Comparison of ENCODE assay signal across 15 cellular contexts in genomic region chr21:33661146-33661545, GRCh38.
"Had no signal": no experiment of that assay in that cellular context is flagged by ENCODE, and none has a peak within 500 bp of the region (broad histone marks: within the 10 kb centered on the region; RNA-seq: fewer than 3 reads in every experiment).

No MANE protein-coding gene starts in this region.

- H3K9me3 ChIP-seq: tibial nerve, vagina had no signal

- H3K9me3 Mint-ChIP-seq: activated naive CD8-positive, alpha-beta T cell treated with anti-CD3 and anti-CD28 coated beads for 36 hours; natural killer cell treated with Interleukin-12 subunit alpha and Interleukin-12 subunit beta and Interleukin-15 and Interleukin-18, amount 100 ng/mL, for 72 hours; stimulated activated memory B cell treated with anti-CD40 and anti-IgM and Interleukin-4, amounts not matched to agents 10 μg/mL and 1 μg/mL and 100 μg/mL, for 72 hours had no signal

- H3K4me3 Mint-ChIP-seq: activated naive CD8-positive, alpha-beta T cell treated with anti-CD3 and anti-CD28 coated beads for 36 hours; brain; natural killer cell treated with Interleukin-12 subunit alpha and Interleukin-12 subunit beta and Interleukin-15 and Interleukin-18, amount 100 ng/mL, for 72 hours; stimulated activated memory B cell treated with anti-CD40 and anti-IgM and Interleukin-4, amounts not matched to agents 10 μg/mL and 1 μg/mL and 100 μg/mL, for 72 hours had no signal

- H3K27ac ChIP-seq: vagina had no signal

- H3K4me3 ChIP-seq: tibial nerve, vagina had no signal

- DNase-seq: activated CD4-positive, alpha-beta T cell treated with anti-CD3 and anti-CD28 coated beads, Interleukin-2, amount 50 U/mL, for 1 hour; activated CD8-positive, alpha-beta memory T cell treated with anti-CD3 and anti-CD28 coated beads for 24 hours; activated naive CD8-positive, alpha-beta T cell treated with anti-CD3 and anti-CD28 coated beads for 36 hours; cortex of kidney; effector CD8-positive, alpha-beta T cell; kidney glomerular epithelial cell; mesendoderm; nucleus accumbens; posterior cingulate gyrus; retina had no signal

- H3K36me3 ChIP-seq: tibial nerve, vagina had no signal

- H3K27ac Mint-ChIP-seq: activated naive CD8-positive, alpha-beta T cell treated with anti-CD3 and anti-CD28 coated beads for 36 hours; natural killer cell treated with Interleukin-12 subunit alpha and Interleukin-12 subunit beta and Interleukin-15 and Interleukin-18, amount 100 ng/mL, for 72 hours; stimulated activated memory B cell treated with anti-CD40 and anti-IgM and Interleukin-4, amounts not matched to agents 10 μg/mL and 1 μg/mL and 100 μg/mL, for 72 hours had no signal

- H3K27me3 Mint-ChIP-seq: activated naive CD8-positive, alpha-beta T cell treated with anti-CD3 and anti-CD28 coated beads for 36 hours; brain had no signal

- H3K4me1 Mint-ChIP-seq: activated naive CD8-positive, alpha-beta T cell treated with anti-CD3 and anti-CD28 coated beads for 36 hours had no signal

- H3K27me3 ChIP-seq: tibial nerve, vagina had no signal

- H3K36me3 Mint-ChIP-seq: activated naive CD8-positive, alpha-beta T cell treated with anti-CD3 and anti-CD28 coated beads for 36 hours; natural killer cell treated with Interleukin-12 subunit alpha and Interleukin-12 subunit beta and Interleukin-15 and Interleukin-18, amount 100 ng/mL, for 72 hours; stimulated activated memory B cell treated with anti-CD40 and anti-IgM and Interleukin-4, amounts not matched to agents 10 μg/mL and 1 μg/mL and 100 μg/mL, for 72 hours had no signal

- ATAC-seq: natural killer cell treated with Interleukin-12 subunit alpha and Interleukin-12 subunit beta and Interleukin-15 and Interleukin-18, amount 100 ng/mL, for 72 hours; stimulated activated memory B cell treated with anti-CD40 and anti-IgM and Interleukin-4, amounts not matched to agents 10 μg/mL and 1 μg/mL and 100 μg/mL, for 72 hours had no signal
